Comparison of ENCODE assay signal across 8 cellular contexts in the genomic region with DNA sequence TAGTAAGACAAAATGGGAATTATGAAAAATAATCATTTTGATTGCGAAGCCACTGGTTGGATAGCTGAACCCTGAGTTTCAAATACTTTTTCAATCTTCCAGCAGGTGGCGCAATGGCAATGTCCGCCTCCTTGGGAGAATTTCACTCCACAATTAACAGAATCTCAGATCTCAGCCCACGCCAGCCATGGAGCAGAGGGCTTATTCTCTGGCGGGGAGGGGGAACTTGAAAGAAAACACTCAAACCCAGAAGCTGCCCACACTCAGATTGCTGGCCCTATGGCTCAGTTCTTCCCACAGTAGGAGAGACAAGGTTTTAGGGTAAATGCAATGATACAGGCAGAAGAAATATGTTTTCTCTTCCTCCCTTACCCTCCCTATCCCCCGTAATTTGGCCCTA. TPM values are rescaled to one million over a fixed set of nuclear protein-coding genes. Genes with fewer than 3 reads are reported as not detected.
A peak's percentile ranks its signal among the peaks of the same experiment; 100 is the strongest.
DNase-seq lines count a peak whose midpoint lies in the region; ATAC-seq and TF ChIP-seq lines count a peak whose summit lies in the region.

No MANE protein-coding gene starts in this region.

- TF ChIP-seq CTCF in OCI-LY3 (IDR thresholded peaks at IDR 0.05; ENCODE audit: low read depth, low read length) (peak; percentile 83), fibroblast of pulmonary artery (IDR thresholded peaks at IDR 0.05; ENCODE audit: low read length, missing control alignments) (peak; percentile 72), thyroid gland (IDR thresholded peaks at IDR 0.05) (peak in 5 of 6 experiments; percentile 53 to 76 (median 72))

- H3K36me3 ChIP-seq in OCI-LY3 (replicated peaks; ENCODE audit: low read depth, low read length) = no peaks in the 10 kb centered on the region
- no peaks in the 10 kb centered on the region for H3K36me3 ChIP-seq in thyroid gland

- no peaks in the 10 kb centered on the region for H3K79me2 ChIP-seq in OCI-LY3 (ENCODE audit: low read length)

- ATAC-seq in HG02884 (IDR thresholded peaks at IDR 0.05; ENCODE audit: unreplicated experiment) = peak; percentile 42
- no peak for ATAC-seq in GM21737 (IDR thresholded peaks at IDR 0.05; ENCODE audit: unreplicated experiment)

- no peak for TF ChIP-seq POLR2A in thyroid gland (IDR thresholded peaks at IDR 0.05)

- no peak overlapping the region for H3K9ac ChIP-seq in OCI-LY3 (ENCODE audit: low read length)

- peak overlapping the region; percentile 39 for H3K4me2 ChIP-seq in OCI-LY3 (ENCODE audit: low read length)

- H2AFZ ChIP-seq in OCI-LY3 (ENCODE audit: low read depth, low read length) = no peak overlapping the region

- H3K4me3 ChIP-seq in OCI-LY3 (ENCODE audit: low read length) = no peak overlapping the region
- H3K4me3 ChIP-seq in fibroblast of pulmonary artery (replicated peaks; ENCODE audit: low read depth, low read length) = no peak overlapping the region
- no peak overlapping the region for H3K4me3 ChIP-seq in thyroid gland (replicated peaks in 1 of 3)

- WGBS in thyroid gland, 2 donors = 21 to 24% methylated on average over 6 of the region's 6 CpGs

- H3K9me3 ChIP-seq in OCI-LY3 (ENCODE audit: insufficient read depth, low read length) (no peaks in the 10 kb centered on the region), thyroid gland (no peaks in the 10 kb centered on the region)

- DNase-seq in EL (peak; percentile 65), activated T-helper 1 cell treated with Interleukin-2 at 50 U/mL for 16 hours (ENCODE audit: low read depth) (peak; percentile 8), fibroblast of pulmonary artery (ENCODE audit: low read depth) (peak; percentile 74), occipital lobe (lab: John Stamatoyannopoulos, UW) (peak; percentile 16), thyroid gland (peak; percentile 48 to 56)

- H4K20me1 ChIP-seq in OCI-LY3 (ENCODE audit: insufficient read depth, low read length) = no peaks in the 10 kb centered on the region

- H3K27ac ChIP-seq in OCI-LY3 (ENCODE audit: low read length) = no peak overlapping the region
- no peak overlapping the region for H3K27ac ChIP-seq in thyroid gland

- peaks cover 22% of the 10 kb centered on the region for H3K27me3 ChIP-seq in OCI-LY3 (ENCODE audit: low read depth, low read length)
- H3K27me3 ChIP-seq in thyroid gland = no peaks in the 10 kb centered on the region

- H3K4me1 ChIP-seq in OCI-LY3 (ENCODE audit: low read length) (0 out of 2 replicates have a peak, but pooled peaks cover 4% of the 10 kb centered on the region), thyroid gland (no peaks in the 10 kb centered on the region)

- intact Hi-C loops in thyroid gland (cut with DNase I) = loop anchor here (2.0 to 10.0 kb wide), 2 partner anchors 125 to 243 kb away; no protein-coding TSS in a partner anchor

RNA-seq across cellular contexts. Expression of gene RCN1, which starts 38.7 kb away (rescaled TPM):
- total RNA-seq in occipital lobe = 22.0 TPM
- total RNA-seq in thyroid gland = 100 to 1,000 TPM in 1 of 4 donors, 10 to 100 TPM in 3; 52.0 to 101 (median 75.7) TPM

Comparison
In these comparisons a context has a peak if more than half of its experiments do, and no peak if none do; other contexts are left out.
1. DNase-seq: peak in every context shown above with its lines; median percentile 74 in fibroblast of pulmonary artery; 65 in EL; 52 in thyroid gland; 16 in occipital lobe; 8 in activated T-helper 1 cell treated with Interleukin-2 at 50 U/mL for 16 hours.